ENCODE assay signal across 34 cellular contexts in the genomic region with DNA sequence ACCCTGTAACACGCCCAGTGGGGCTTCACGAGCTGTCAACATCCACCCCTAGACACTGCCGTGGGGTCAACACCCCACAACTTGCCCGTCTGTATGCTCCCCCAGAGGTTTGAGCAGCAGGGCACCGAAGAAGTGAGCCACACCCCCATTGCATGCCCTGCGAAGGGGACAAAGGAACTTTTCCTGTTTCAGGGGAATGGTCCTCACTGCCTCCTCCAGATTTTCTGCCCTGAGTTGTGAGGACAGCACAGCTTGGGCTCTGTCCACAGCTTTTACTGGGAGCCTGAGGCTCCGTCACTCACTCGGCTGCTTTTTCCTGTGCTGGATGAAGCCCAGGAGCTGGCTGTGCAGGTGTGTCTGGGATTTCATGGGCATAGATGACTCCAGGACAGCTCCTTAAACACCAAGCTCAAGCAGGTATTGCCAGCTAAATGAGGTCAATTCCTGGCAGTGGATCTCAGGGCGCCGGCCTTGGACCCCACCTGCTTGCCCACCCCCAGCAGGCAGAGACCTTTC. TPM values are rescaled to one million over a fixed set of nuclear protein-coding genes. Genes with fewer than 3 reads are reported as not detected.
"Had no signal": no experiment of that assay in that cellular context is flagged by ENCODE, and none has a peak within 500 bp of the region (broad histone marks: within the 10 kb centered on the region; RNA-seq: fewer than 3 reads in every experiment).

No MANE protein-coding gene starts in this region.

- H3K27ac Mint-ChIP-seq: activated CD4-positive, alpha-beta memory T cell treated with anti-CD3 and anti-CD28 coated beads, Interleukin-2, amount 10 ng/mL, durations not matched to agents 7 days and 5 days; activated CD8-positive, alpha-beta memory T cell treated with anti-CD3 and anti-CD28 coated beads, Interleukin-2, amount 10 ng/mL, durations not matched to agents 7 days and 5 days; activated naive CD4-positive, alpha-beta T cell treated with anti-CD3 and anti-CD28 coated beads, Interleukin-2, amount 50 U/mL, for 24 hours; activated naive CD8-positive, alpha-beta T cell treated with anti-CD3 and anti-CD28 coated beads, Interleukin-2, amount 10 ng/mL, durations not matched to agents 7 days and 5 days; activated T-cell treated with anti-CD3 and anti-CD28 coated beads, Interleukin-2, amount 50 U/mL, for 72 hours; activated T-helper 17 cell treated with anti-CD3 and anti-CD28 coated beads, Interleukin-2, amount 50 U/mL, for 72 hours; T-helper 1 cell treated with Interleukin-12 subunit alpha and Interleukin-12 subunit beta and Interleukin-4 antibody, amounts not matched to agents 30 μg/mL and 1 μg/mL, for 36 hours had no signal

- DNase-seq: activated CD4-positive, alpha-beta memory T cell treated with anti-CD3 and anti-CD28 coated beads, Interleukin-2, amount 10 ng/mL, durations not matched to agents 7 days and 5 days; activated CD4-positive, alpha-beta T cell treated with anti-CD3 and anti-CD28 coated beads for 1 hour; activated CD4-positive, alpha-beta T cell treated with anti-CD3 and anti-CD28 coated beads for 48 hours; activated CD4-positive, CD25-positive, alpha-beta regulatory T cell; activated CD8-positive, alpha-beta memory T cell treated with anti-CD3 and anti-CD28 coated beads for 24 hours; activated CD8-positive, alpha-beta memory T cell treated with anti-CD3 and anti-CD28 coated beads, Interleukin-2, amount 10 ng/mL, durations not matched to agents 7 days and 5 days; activated CD8-positive, alpha-beta memory T cell treated with anti-CD3 and anti-CD28 coated beads, Interleukin-2, amount 50 U/mL, for 48 hours; activated effector memory CD4-positive, alpha-beta T cell treated with anti-CD3 and anti-CD28 coated beads, Interleukin-2, amount 50 U/mL, for 16 hours; activated naive CD4-positive, alpha-beta T cell; activated naive CD8-positive, alpha-beta T cell treated with anti-CD3 and anti-CD28 coated beads, Interleukin-2, amount 10 ng/mL, durations not matched to agents 7 days and 5 days; activated T-cell treated with anti-CD3 and anti-CD28 coated beads, Interleukin-2, amount 50 U/mL, for 72 hours; amygdala; NCI-H1105; NCI-H1417 treated with DMSO at 0.1 percent for 48 hours; NCI-H187 treated with DMSO at 0.1 percent for 48 hours; NCI-H2081; NCI-H2171 treated with DMSO at 0.1 percent for 48 hours; NCI-H2227 treated with DMSO at 0.1 percent for 48 hours; NCI-H446; NCI-H510A treated with DMSO at 0.1 percent for 48 hours; NCI-H526 treated with DMSO at 0.1 percent for 48 hours; NCI-H774; SHP77 treated with DMSO at 0.1 percent for 48 hours; SK-N-SH; WERI-Rb-1 had no signal

- H3K27me3 ChIP-seq: ascending aorta had no signal

- H3K9me3 ChIP-seq: ascending aorta, SJSA1, SK-N-SH had no signal

- H3K4me1 ChIP-seq: ascending aorta, SJSA1 had no signal

- ATAC-seq: activated CD8-positive, alpha-beta memory T cell treated with anti-CD3 and anti-CD28 coated beads, Interleukin-2, amount 10 ng/mL, durations not matched to agents 7 days and 5 days; activated T-cell treated with anti-CD3 and anti-CD28 coated beads, Interleukin-2, amount 50 U/mL, for 72 hours; activated T-helper 17 cell treated with anti-CD3 and anti-CD28 coated beads, Interleukin-2, amount 50 U/mL, for 72 hours; Panc1 had no signal

- H3K4me1 Mint-ChIP-seq: activated CD4-positive, alpha-beta memory T cell treated with anti-CD3 and anti-CD28 coated beads, Interleukin-2, amount 10 ng/mL, durations not matched to agents 7 days and 5 days; activated CD8-positive, alpha-beta memory T cell treated with anti-CD3 and anti-CD28 coated beads, Interleukin-2, amount 10 ng/mL, durations not matched to agents 7 days and 5 days; activated naive CD4-positive, alpha-beta T cell treated with anti-CD3 and anti-CD28 coated beads, Interleukin-2, amount 50 U/mL, for 24 hours; activated naive CD8-positive, alpha-beta T cell treated with anti-CD3 and anti-CD28 coated beads, Interleukin-2, amount 10 ng/mL, durations not matched to agents 7 days and 5 days; activated T-helper 17 cell treated with anti-CD3 and anti-CD28 coated beads, Interleukin-2, amount 50 U/mL, for 72 hours had no signal

- H3K4me3 ChIP-seq: ascending aorta, SJSA1 had no signal

- H3K36me3 Mint-ChIP-seq: activated CD8-positive, alpha-beta memory T cell treated with anti-CD3 and anti-CD28 coated beads, Interleukin-2, amount 10 ng/mL, durations not matched to agents 7 days and 5 days; activated naive CD4-positive, alpha-beta T cell treated with anti-CD3 and anti-CD28 coated beads, Interleukin-2, amount 50 U/mL, for 24 hours; activated naive CD8-positive, alpha-beta T cell treated with anti-CD3 and anti-CD28 coated beads, Interleukin-2, amount 10 ng/mL, durations not matched to agents 7 days and 5 days had no signal

- H3K9me3 Mint-ChIP-seq: activated CD4-positive, alpha-beta memory T cell treated with anti-CD3 and anti-CD28 coated beads, Interleukin-2, amount 10 ng/mL, durations not matched to agents 7 days and 5 days; activated naive CD4-positive, alpha-beta T cell treated with anti-CD3 and anti-CD28 coated beads, Interleukin-2, amount 50 U/mL, for 24 hours; activated naive CD8-positive, alpha-beta T cell treated with anti-CD3 and anti-CD28 coated beads, Interleukin-2, amount 10 ng/mL, durations not matched to agents 7 days and 5 days; activated T-cell treated with anti-CD3 and anti-CD28 coated beads, Interleukin-2, amount 50 U/mL, for 72 hours; activated T-helper 17 cell treated with anti-CD3 and anti-CD28 coated beads, Interleukin-2, amount 50 U/mL, for 72 hours; T-helper 1 cell treated with Interleukin-12 subunit alpha and Interleukin-12 subunit beta and Interleukin-4 antibody, amounts not matched to agents 30 μg/mL and 1 μg/mL, for 36 hours had no signal

- H3K4me3 Mint-ChIP-seq: activated CD4-positive, alpha-beta memory T cell treated with anti-CD3 and anti-CD28 coated beads, Interleukin-2, amount 10 ng/mL, durations not matched to agents 7 days and 5 days; activated CD8-positive, alpha-beta memory T cell treated with anti-CD3 and anti-CD28 coated beads, Interleukin-2, amount 10 ng/mL, durations not matched to agents 7 days and 5 days; activated naive CD4-positive, alpha-beta T cell treated with anti-CD3 and anti-CD28 coated beads, Interleukin-2, amount 50 U/mL, for 24 hours; activated naive CD8-positive, alpha-beta T cell treated with anti-CD3 and anti-CD28 coated beads, Interleukin-2, amount 10 ng/mL, durations not matched to agents 7 days and 5 days; activated T-cell treated with anti-CD3 and anti-CD28 coated beads, Interleukin-2, amount 50 U/mL, for 72 hours; activated T-helper 17 cell treated with anti-CD3 and anti-CD28 coated beads, Interleukin-2, amount 50 U/mL, for 72 hours; T-helper 1 cell treated with Interleukin-12 subunit alpha and Interleukin-12 subunit beta and Interleukin-4 antibody, amounts not matched to agents 30 μg/mL and 1 μg/mL, for 36 hours had no signal

- H3K27ac ChIP-seq: ascending aorta, KMS-11, SJSA1, WERI-Rb-1 had no signal

- H3K27me3 Mint-ChIP-seq: activated CD4-positive, alpha-beta memory T cell treated with anti-CD3 and anti-CD28 coated beads, Interleukin-2, amount 10 ng/mL, durations not matched to agents 7 days and 5 days; activated CD8-positive, alpha-beta memory T cell treated with anti-CD3 and anti-CD28 coated beads, Interleukin-2, amount 10 ng/mL, durations not matched to agents 7 days and 5 days; activated naive CD4-positive, alpha-beta T cell treated with anti-CD3 and anti-CD28 coated beads, Interleukin-2, amount 50 U/mL, for 24 hours; activated naive CD8-positive, alpha-beta T cell treated with anti-CD3 and anti-CD28 coated beads, Interleukin-2, amount 10 ng/mL, durations not matched to agents 7 days and 5 days; activated T-helper 17 cell treated with anti-CD3 and anti-CD28 coated beads, Interleukin-2, amount 50 U/mL, for 72 hours had no signal

- H3K36me3 ChIP-seq: ascending aorta, SJSA1, WERI-Rb-1 had no signal

RNA-seq across cellular contexts. Expression of a gene that starts 40.2 kb away (rescaled TPM):
- total RNA-seq: activated CD8-positive, alpha-beta memory T cell treated with anti-CD3 and anti-CD28 coated beads, Interleukin-2, amount 10 ng/mL, durations not matched to agents 7 days and 5 days; activated T-cell treated with anti-CD3 and anti-CD28 coated beads, Interleukin-2, amount 50 U/mL, for 72 hours; ascending aorta; bronchial epithelial cell; RPMI7951 had no signal
